Comparison of ENCODE assay signal across 12 cellular contexts in the genomic region with DNA sequence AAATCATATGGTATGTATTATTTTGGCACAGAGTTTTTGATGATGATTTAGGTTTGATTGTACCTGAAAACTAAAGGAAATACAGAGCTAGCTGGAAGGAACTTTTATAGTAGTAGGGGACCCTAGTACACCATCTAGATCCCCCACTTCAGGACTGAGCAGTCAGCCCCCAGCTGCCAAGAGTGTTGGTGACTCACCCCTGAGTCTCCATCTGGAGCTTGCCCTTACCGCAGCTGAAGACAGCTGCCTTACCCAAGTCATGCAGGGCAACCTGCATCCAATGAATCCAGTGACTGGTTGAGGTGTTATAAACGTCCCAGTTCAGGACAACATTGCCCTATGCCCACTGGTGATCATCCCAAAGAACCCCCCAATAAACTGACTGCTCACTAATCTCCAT. TPM values are rescaled to one million over a fixed set of nuclear protein-coding genes. Genes with fewer than 3 reads are reported as not detected.
DNase-seq lines count a peak whose midpoint lies in the region; ATAC-seq and TF ChIP-seq lines count a peak whose summit lies in the region.
"Had no signal": no experiment of that assay in that cellular context is flagged by ENCODE, and none has a peak within 500 bp of the region (broad histone marks: within the 10 kb centered on the region; RNA-seq: fewer than 3 reads in every experiment).

No MANE protein-coding gene starts in this region.

- H3K9me3 Mint-ChIP-seq in glutamatergic neuron (ENCODE audit: unreplicated experiment), result no peaks in the 10 kb centered on the region

- no peaks in the 10 kb centered on the region for H3K27me3 Mint-ChIP-seq in glutamatergic neuron (ENCODE audit: unreplicated experiment)

- H3K9me3 ChIP-seq in mucosa of descending colon, result no peaks in the 10 kb centered on the region

- H3K36me3 Mint-ChIP-seq in glutamatergic neuron (ENCODE audit: unreplicated experiment), result no peaks in the 10 kb centered on the region

- no peak overlapping the region for H3K4me3 Mint-ChIP-seq in glutamatergic neuron (ENCODE audit: unreplicated experiment)

- no peaks in the 10 kb centered on the region for H3K27me3 ChIP-seq in ACC112 (ENCODE audit: insufficient read depth, low read length)

- no peak overlapping the region for H2AFZ ChIP-seq in ACC112 (ENCODE audit: low read length, unreplicated experiment)

- H3K4me3 ChIP-seq in ACC112 (ENCODE audit: low read depth, low read length) (no peak overlapping the region), mucosa of descending colon (no peak overlapping the region)
- H3K4me3 ChIP-seq: K562 had no signal

- H3K4me1 Mint-ChIP-seq in glutamatergic neuron (ENCODE audit: low read depth, unreplicated experiment), result no peaks in the 10 kb centered on the region

- DNase-seq in HS-5 (ENCODE audit: low read depth), result peak; percentile 68
- DNase-seq in glutamatergic neuron, result no peak
- DNase-seq in mucosa of descending colon, result no peak
- DNase-seq in T-helper 9 cell, result no peak
- no peak for DNase-seq in islet precursor cell
- no peak for DNase-seq in T-helper 1 cell
- DNase-seq: cortex of kidney, retina had no signal

- peaks cover 3% of the 10 kb centered on the region for H3K79me2 ChIP-seq in ACC112 (ENCODE audit: control insufficient read depth, insufficient read depth, low read length, unreplicated experiment)

- intact Hi-C loops in mucosa of descending colon (cut with DNase I, micrococcal nuclease), result no loop called here

- TF ChIP-seq CTCF in glutamatergic neuron (IDR thresholded peaks at IDR 0.05; ENCODE audit: partially characterized antibody, unreplicated experiment) (no peak), mucosa of descending colon (IDR thresholded peaks at IDR 0.05) (no peak)

- H3K27ac Mint-ChIP-seq in glutamatergic neuron (ENCODE audit: unreplicated experiment), result peak overlapping the region; percentile 4

- H3K27ac ChIP-seq in ACC112 (ENCODE audit: low read depth, low read length) (0 out of 2 replicates have a peak overlapping the region, but pooled peaks have one; percentile 29), angular gyrus (ENCODE audit: low read depth, low read length) (peak overlapping the region; percentile 44)

- no peak for ATAC-seq in mucosa of descending colon
- ATAC-seq: Right ventricle myocardium inferior had no signal

- H3K36me3 ChIP-seq in ACC112 (ENCODE audit: insufficient read depth, low read length) (peaks cover 10% of the 10 kb centered on the region), mucosa of descending colon (ENCODE audit: low read depth) (no peaks in the 10 kb centered on the region)

- H3K4me1 ChIP-seq in ACC112 (ENCODE audit: control insufficient read depth, insufficient read depth, low read length, unreplicated experiment) (peaks cover 22% of the 10 kb centered on the region), mucosa of descending colon (ENCODE audit: low read depth) (no peaks in the 10 kb centered on the region)

RNA-seq across cellular contexts. Expression of gene PMS1, which starts 15.3 kb away (rescaled TPM):
- 45.0 TPM for total RNA-seq in glutamatergic neuron (ENCODE audit: unreplicated experiment)
- total RNA-seq in mucosa of descending colon, result 10 to 100 TPM; 13.5 to 30.3 (median 17.2) TPM

RNA-seq across cellular contexts. Expression of gene ORMDL1, which starts 15.4 kb away (rescaled TPM):
- total RNA-seq in glutamatergic neuron (ENCODE audit: unreplicated experiment) (55.1 TPM), mucosa of descending colon (10 to 100 TPM; 41.9 to 47.2 (median 44.5) TPM)

RNA-seq across cellular contexts. Expression of gene OSGEPL1, which starts 36.9 kb away (rescaled TPM):
- total RNA-seq in glutamatergic neuron (ENCODE audit: unreplicated experiment) (12.5 TPM), mucosa of descending colon (1 to 10 TPM; 3.9 to 5.1 (median 4.3) TPM)
